31 cellular contexts compared by ENCODE assay signal in genomic region chr3:10289785-10290355, GRCh38. TPM values are rescaled to one million over a fixed set of nuclear protein-coding genes. Genes with fewer than 3 reads are reported as not detected.
DNase-seq lines count a peak whose midpoint lies in the region; ATAC-seq and TF ChIP-seq lines count a peak whose summit lies in the region.
"Had no signal": no experiment of that assay in that cellular context is flagged by ENCODE, and none has a peak within 500 bp of the region (broad histone marks: within the 10 kb centered on the region; RNA-seq: fewer than 3 reads in every experiment).

No MANE protein-coding gene starts in this region.

- H3K27ac Mint-ChIP-seq in endodermal cell, result peak overlapping the region; percentile 85
- peak overlapping the region; percentile 76 for H3K27ac Mint-ChIP-seq in stimulated activated naive B cell treated with anti-CD40 and anti-IgM and Interleukin-4, amounts not matched to agents 10 μg/mL and 1 μg/mL and 100 μg/mL, for 72 hours
- H3K27ac Mint-ChIP-seq: activated CD8-positive, alpha-beta memory T cell treated with anti-CD3 and anti-CD28 coated beads, Interleukin-2, amount 10 ng/mL, durations not matched to agents 7 days and 5 days; activated T-helper 1 cell treated with anti-CD3 and anti-CD28 coated beads, Interleukin-12 subunit alpha, Interleukin-12 subunit beta, Interleukin-2, Interleukin-4 antibody, amounts not matched to agents 30 ng/mL and 10 ng/mL and 1 ng/mL, durations not matched to agents 14 hours and 24 hours and 36 hours; T-cell had no signal

- H3K4me3 ChIP-seq in endodermal cell (ENCODE audit: low read length), result no peak overlapping the region
- H3K4me3 ChIP-seq: A549, lung, Peyer's patch, SJCRH30, spleen, transverse colon had no signal

- ATAC-seq in stimulated activated naive B cell treated with anti-CD40 and anti-IgM and Interleukin-4, amounts not matched to agents 10 μg/mL and 1 μg/mL and 100 μg/mL, for 72 hours (replicated peaks), result no peak
- ATAC-seq in GM21526 (IDR thresholded peaks at IDR 0.05; ENCODE audit: low FRiP score, unreplicated experiment), result no peak
- ATAC-seq in HG03354 (IDR thresholded peaks at IDR 0.05; ENCODE audit: poor library complexity, severe bottlenecking, unreplicated experiment), result no peak
- ATAC-seq: A549; activated CD8-positive, alpha-beta memory T cell treated with anti-CD3 and anti-CD28 coated beads, Interleukin-2, amount 10 ng/mL, durations not matched to agents 7 days and 5 days; esophagus mucosa; HCT116; T-cell had no signal

- H3K27ac ChIP-seq in endodermal cell (ENCODE audit: low read depth, low read length), result no peak overlapping the region
- H3K27ac ChIP-seq: A549, Peyer's patch, SJCRH30, spleen, transverse colon had no signal

- no peaks in the 10 kb centered on the region for H3K27me3 Mint-ChIP-seq in endodermal cell (ENCODE audit: insufficient read depth)
- H3K27me3 Mint-ChIP-seq in stimulated activated naive B cell treated with anti-CD40 and anti-IgM and Interleukin-4, amounts not matched to agents 10 μg/mL and 1 μg/mL and 100 μg/mL, for 72 hours, result no peaks in the 10 kb centered on the region
- H3K27me3 Mint-ChIP-seq: activated CD8-positive, alpha-beta memory T cell treated with anti-CD3 and anti-CD28 coated beads, Interleukin-2, amount 10 ng/mL, durations not matched to agents 7 days and 5 days; brain; T-cell had no signal

- H3K4me3 Mint-ChIP-seq in endodermal cell, result no peak overlapping the region
- H3K4me3 Mint-ChIP-seq in stimulated activated naive B cell treated with anti-CD40 and anti-IgM and Interleukin-4, amounts not matched to agents 10 μg/mL and 1 μg/mL and 100 μg/mL, for 72 hours, result no peak overlapping the region
- H3K4me3 Mint-ChIP-seq: activated CD8-positive, alpha-beta memory T cell treated with anti-CD3 and anti-CD28 coated beads, Interleukin-2, amount 10 ng/mL, durations not matched to agents 7 days and 5 days; activated T-helper 1 cell treated with anti-CD3 and anti-CD28 coated beads, Interleukin-12 subunit alpha, Interleukin-12 subunit beta, Interleukin-2, Interleukin-4 antibody, amounts not matched to agents 30 ng/mL and 10 ng/mL and 1 ng/mL, durations not matched to agents 14 hours and 24 hours and 36 hours; brain; T-cell had no signal

- peaks cover 18% of the 10 kb centered on the region for H3K36me3 ChIP-seq in endodermal cell (ENCODE audit: control insufficient read depth, insufficient read depth, low read length)
- H3K36me3 ChIP-seq: SJCRH30 had no signal

- no peaks in the 10 kb centered on the region for H3K9me3 Mint-ChIP-seq in endodermal cell
- no peaks in the 10 kb centered on the region for H3K9me3 Mint-ChIP-seq in stimulated activated naive B cell treated with anti-CD40 and anti-IgM and Interleukin-4, amounts not matched to agents 10 μg/mL and 1 μg/mL and 100 μg/mL, for 72 hours
- H3K9me3 Mint-ChIP-seq: activated T-helper 1 cell treated with anti-CD3 and anti-CD28 coated beads, Interleukin-12 subunit alpha, Interleukin-12 subunit beta, Interleukin-2, Interleukin-4 antibody, amounts not matched to agents 30 ng/mL and 10 ng/mL and 1 ng/mL, durations not matched to agents 14 hours and 24 hours and 36 hours; brain; T-cell had no signal

- no peaks in the 10 kb centered on the region for H3K27me3 ChIP-seq in endodermal cell (ENCODE audit: control insufficient read depth, insufficient read depth, low read length, poor library complexity, severe bottlenecking)
- H3K27me3 ChIP-seq: Peyer's patch, SJCRH30, spleen, transverse colon had no signal

- WGBS in endodermal cell (ENCODE audit: insufficient coverage in 1 of 2, insufficient read length in 1 of 2), 2 experiments, result 93% methylated on average over 8 to 9 of the region's 9 CpGs

- peaks cover 41% of the 10 kb centered on the region for H3K4me1 Mint-ChIP-seq in endodermal cell
- H3K4me1 Mint-ChIP-seq in stimulated activated naive B cell treated with anti-CD40 and anti-IgM and Interleukin-4, amounts not matched to agents 10 μg/mL and 1 μg/mL and 100 μg/mL, for 72 hours, result peaks cover 27 to 38% of the 10 kb centered on the region in 2 donors

- H3K9ac ChIP-seq in endodermal cell (ENCODE audit: extremely low read depth, low read length, poor library complexity, severe bottlenecking), result no peak overlapping the region

- peaks cover 3% of the 10 kb centered on the region for H3K4me1 ChIP-seq in endodermal cell (ENCODE audit: control insufficient read depth, insufficient read depth, low read length)
- H3K4me1 ChIP-seq: A549, SJCRH30, transverse colon had no signal

- TF ChIP-seq CTCF in endodermal cell (conservative IDR thresholded peaks at IDR 0.05), result peak; percentile 48

- DNase-seq in activated effector memory CD4-positive, alpha-beta T cell treated with anti-CD3 and anti-CD28 coated beads, Interleukin-2, amount 50 U/mL, for 16 hours, result peak; percentile 45
- no peak for DNase-seq in activated effector memory CD4-positive, alpha-beta T cell treated with Interleukin-2 at 50 U/mL for 16 hours
- peak; percentile 41 for DNase-seq in NCI-H2171 (lab: John Stamatoyannopoulos, UW)
- DNase-seq in endodermal cell, result peak; percentile 61
- DNase-seq in stimulated activated naive B cell treated with anti-CD40 and anti-IgM and Interleukin-4, amounts not matched to agents 10 μg/mL and 1 μg/mL and 100 μg/mL, for 72 hours, result no peak
- DNase-seq in DMS153 treated with DMSO at 0.1 percent for 48 hours (lab: John Stamatoyannopoulos, UW; ENCODE audit: unreplicated experiment), result no peak
- DNase-seq: activated CD4-positive, alpha-beta T cell treated with anti-CD3 and anti-CD28 coated beads for 48 hours; activated CD8-positive, alpha-beta memory T cell treated with anti-CD3 and anti-CD28 coated beads, Interleukin-2, amount 10 ng/mL, durations not matched to agents 7 days and 5 days; C1 segment of cervical spinal cord; effector memory CD4-positive, alpha-beta T cell; islet precursor cell; Karpas-422; MV-4-11; NCI-H187; NK-92 treated with Interleukin-12 subunit alpha and Interleukin-12 subunit beta, amount 100 ng/mL, for 24 hours; Peyer's patch; SJCRH30; spleen; stimulated activated CD4-positive, alpha-beta T cell treated with anti-CD3 and anti-CD28 coated beads, Interleukin-4, amount 100 ng/mL, for 1 hour; T-cell; transverse colon had no signal

- no peaks in the 10 kb centered on the region for H3K9me3 ChIP-seq in endodermal cell (ENCODE audit: control insufficient read depth, low read length)
- H3K9me3 ChIP-seq: A549, Peyer's patch, SJCRH30, spleen, transverse colon had no signal

- H3K36me3 Mint-ChIP-seq in endodermal cell (ENCODE audit: low read depth), result peaks cover 9% of the 10 kb centered on the region
- peaks cover 32 to 69% of the 10 kb centered on the region in 2 donors for H3K36me3 Mint-ChIP-seq in stimulated activated naive B cell treated with anti-CD40 and anti-IgM and Interleukin-4, amounts not matched to agents 10 μg/mL and 1 μg/mL and 100 μg/mL, for 72 hours

RNA-seq across cellular contexts. Expression of gene GHRL, which starts 2.9 kb away (rescaled TPM):
- total RNA-seq in endodermal cell, result not detected
- 0.36 TPM for polyA plus RNA-seq in endodermal cell (2013, experiment 1 of 2)
- polyA plus RNA-seq in endodermal cell (2013, experiment 2 of 2), result not detected
- total RNA-seq: frontal cortex, renal cortical epithelial cell, SJCRH30 had no signal
- polyA plus RNA-seq: A549 had no signal

RNA-seq across cellular contexts. Expression of gene SEC13, which starts 31.0 kb away (rescaled TPM):
- total RNA-seq in endodermal cell, result 100 to 1,000 TPM; 140 to 142 TPM
- polyA plus RNA-seq in endodermal cell (2013, experiment 1 of 2), result 118 TPM
- 117 TPM for polyA plus RNA-seq in endodermal cell (2013, experiment 2 of 2)

RNA-seq across cellular contexts. Expression of gene TATDN2, which starts 41.6 kb away (rescaled TPM):
- 10 to 100 TPM; 34.0 to 34.1 TPM for total RNA-seq in endodermal cell
- polyA plus RNA-seq in endodermal cell (2013, experiment 1 of 2), result 18.5 TPM
- polyA plus RNA-seq in endodermal cell (2013, experiment 2 of 2), result 16.3 TPM

Comparison
In these comparisons a context has a peak if more than half of its experiments do, and no peak if none do; other contexts are left out.
1. DNase-seq: peak in activated effector memory CD4-positive, alpha-beta T cell treated with anti-CD3 and anti-CD28 coated beads, Interleukin-2, amount 50 U/mL, for 16 hours (single experiment), NCI-H2171 (single experiment) and endodermal cell (single experiment); none in activated effector memory CD4-positive, alpha-beta T cell treated with Interleukin-2 at 50 U/mL for 16 hours (single experiment), stimulated activated naive B cell treated with anti-CD40 and anti-IgM and Interleukin-4, amounts not matched to agents 10 μg/mL and 1 μg/mL and 100 μg/mL, for 72 hours (single experiment) and DMS153 treated with DMSO at 0.1 percent for 48 hours (single experiment).